ENCODE assay signal across 8 cellular contexts in genomic region chr7:65771164-65771533, GRCh38.
A peak's percentile ranks its signal among the peaks of the same experiment; 100 is the strongest.
DNase-seq lines count a peak whose midpoint lies in the region; ATAC-seq and TF ChIP-seq lines count a peak whose summit lies in the region.
"Not testable (repeated sequence)": the region's sequence is repeated elsewhere in the genome, so short reads cannot be mapped to it uniquely, and the experiment has no call there.

No MANE protein-coding gene starts in this region.

- H3K27ac ChIP-seq in BLaER1 (peak overlapping the region; percentile 55; the same call in 1 of the 2 replicates), Peyer's patch (peak overlapping the region; percentile 88 to 91 (median 90)), substantia nigra (ENCODE audit: low read depth, low read length, poor library complexity, severe bottlenecking) (peak overlapping the region; percentile 74)
- H3K27ac ChIP-seq in HEK293 (ENCODE audit: extremely low read depth, low read depth, low read length); neural progenitor cell: not testable (repeated sequence)

- not testable (repeated sequence) for DNase-seq in Peyer's patch; effector memory CD8-positive, alpha-beta T cell; immature natural killer cell; neural progenitor cell (ENCODE audit: low spot score)
- peak in 1 of 49 donors; percentile 34 for DNase-seq in substantia nigra (lab: John Stamatoyannopoulos, UW)

- not testable (repeated sequence) for TF ChIP-seq CTCF in HEK293 (tag by site-specific recombination; IDR thresholded peaks at IDR 0.05); Peyer's patch (IDR thresholded peaks at IDR 0.05); neural progenitor cell (IDR thresholded peaks at IDR 0.05)

- CTCF ChIA-PET in HEK293 (lab: Yijun Ruan, JAX) = not testable (repeated sequence)

- not testable (repeated sequence) for H4K20me1 ChIP-seq in BLaER1; neural progenitor cell (ENCODE audit: low read depth)

- not testable (repeated sequence) for H3K9me3 Mint-ChIP-seq in activated naive CD4-positive, alpha-beta T cell treated with anti-CD3 and anti-CD28 coated beads, Interleukin-2, amount 50 U/mL, for 24 hours; effector memory CD8-positive, alpha-beta T cell; immature natural killer cell; neural progenitor cell

- not testable (repeated sequence) for H3K36me3 ChIP-seq in BLaER1; HEK293 (ENCODE audit: control insufficient read depth in 2 of 2, insufficient read depth in 1 of 2, low read length in 2 of 2); Peyer's patch; neural progenitor cell

- not testable (repeated sequence) for ATAC-seq in effector memory CD8-positive, alpha-beta T cell (replicated peaks)

- H3K4me3 Mint-ChIP-seq in activated naive CD4-positive, alpha-beta T cell treated with anti-CD3 and anti-CD28 coated beads, Interleukin-2, amount 50 U/mL, for 24 hours = peak overlapping the region; percentile 91
- peak overlapping the region; percentile 88 for H3K4me3 Mint-ChIP-seq in effector memory CD8-positive, alpha-beta T cell
- peak overlapping the region; percentile 89 to 92 (median 91) for H3K4me3 Mint-ChIP-seq in immature natural killer cell
- H3K4me3 Mint-ChIP-seq in neural progenitor cell = peak overlapping the region; percentile 89

- not testable (repeated sequence) for H2AFZ ChIP-seq in neural progenitor cell (replicated peaks)

- H3K36me3 Mint-ChIP-seq in activated naive CD4-positive, alpha-beta T cell treated with anti-CD3 and anti-CD28 coated beads, Interleukin-2, amount 50 U/mL, for 24 hours; immature natural killer cell; neural progenitor cell: not testable (repeated sequence)
- H3K36me3 Mint-ChIP-seq in effector memory CD8-positive, alpha-beta T cell (ENCODE audit: insufficient read depth) = peaks cover 14% of the 10 kb centered on the region

- H3K27me3 Mint-ChIP-seq in activated naive CD4-positive, alpha-beta T cell treated with anti-CD3 and anti-CD28 coated beads, Interleukin-2, amount 50 U/mL, for 24 hours; effector memory CD8-positive, alpha-beta T cell; immature natural killer cell (ENCODE audit: low read depth in 3 of 3); neural progenitor cell (ENCODE audit: insufficient read depth, low read depth): not testable (repeated sequence)

- H3K4me2 ChIP-seq in BLaER1 (peak overlapping the region; percentile 63), neural progenitor cell (peak overlapping the region; percentile 73)

- peaks cover 18% of the 10 kb centered on the region for H3K79me2 ChIP-seq in neural progenitor cell (ENCODE audit: low read depth)

- peak overlapping the region; percentile 76 for H3K4me3 ChIP-seq in BLaER1
- H3K4me3 ChIP-seq in HEK293 (ENCODE audit: low read depth, low read length) = peak overlapping the region; percentile 83
- H3K4me3 ChIP-seq in Peyer's patch = peak overlapping the region; percentile 65 to 98 (median 94)
- peak overlapping the region; percentile 87 for H3K4me3 ChIP-seq in neural progenitor cell

- 0 out of 2 replicates have a peak overlapping the region, but pooled peaks have one; percentile 77 for H3K9ac ChIP-seq in BLaER1
- not testable (repeated sequence) for H3K9ac ChIP-seq in neural progenitor cell

- H3K4me1 ChIP-seq in BLaER1; HEK293 (ENCODE audit: control insufficient read depth, insufficient read depth, low read length); Peyer's patch; neural progenitor cell: not testable (repeated sequence)

- peak overlapping the region; percentile 86 for H3K27ac Mint-ChIP-seq in activated naive CD4-positive, alpha-beta T cell treated with anti-CD3 and anti-CD28 coated beads, Interleukin-2, amount 50 U/mL, for 24 hours
- H3K27ac Mint-ChIP-seq in effector memory CD8-positive, alpha-beta T cell = peak overlapping the region; percentile 94 to 95
- peak overlapping the region; percentile 89 to 96 (median 93) for H3K27ac Mint-ChIP-seq in immature natural killer cell
- H3K27ac Mint-ChIP-seq in neural progenitor cell = not testable (repeated sequence)

- not testable (repeated sequence) for H3F3A ChIP-seq in neural progenitor cell (ENCODE audit: low read depth)

- peaks cover 13% of the 10 kb centered on the region for H3K4me1 Mint-ChIP-seq in activated naive CD4-positive, alpha-beta T cell treated with anti-CD3 and anti-CD28 coated beads, Interleukin-2, amount 50 U/mL, for 24 hours
- H3K4me1 Mint-ChIP-seq in effector memory CD8-positive, alpha-beta T cell (ENCODE audit: low read depth in 2 of 2); neural progenitor cell: not testable (repeated sequence)
- peaks cover 12 to 14% of the 10 kb centered on the region in 2 donors for H3K4me1 Mint-ChIP-seq in immature natural killer cell

- POLR2A ChIA-PET in HEK293 (lab: Yijun Ruan, JAX) = not testable (repeated sequence)

- not testable (repeated sequence) for TF ChIP-seq POLR2A in Peyer's patch (IDR thresholded peaks at IDR 0.05)

- H3K27me3 ChIP-seq in BLaER1, Peyer's patch, neural progenitor cell: not testable (repeated sequence)

- H3K9me3 ChIP-seq in BLaER1; HEK293 (ENCODE audit: control insufficient read depth, insufficient read depth, low read depth, low read length); Peyer's patch; neural progenitor cell (ENCODE audit: low read depth): not testable (repeated sequence)
